Comparison of ENCODE assay signal across 8 cellular contexts in the genomic region with DNA sequence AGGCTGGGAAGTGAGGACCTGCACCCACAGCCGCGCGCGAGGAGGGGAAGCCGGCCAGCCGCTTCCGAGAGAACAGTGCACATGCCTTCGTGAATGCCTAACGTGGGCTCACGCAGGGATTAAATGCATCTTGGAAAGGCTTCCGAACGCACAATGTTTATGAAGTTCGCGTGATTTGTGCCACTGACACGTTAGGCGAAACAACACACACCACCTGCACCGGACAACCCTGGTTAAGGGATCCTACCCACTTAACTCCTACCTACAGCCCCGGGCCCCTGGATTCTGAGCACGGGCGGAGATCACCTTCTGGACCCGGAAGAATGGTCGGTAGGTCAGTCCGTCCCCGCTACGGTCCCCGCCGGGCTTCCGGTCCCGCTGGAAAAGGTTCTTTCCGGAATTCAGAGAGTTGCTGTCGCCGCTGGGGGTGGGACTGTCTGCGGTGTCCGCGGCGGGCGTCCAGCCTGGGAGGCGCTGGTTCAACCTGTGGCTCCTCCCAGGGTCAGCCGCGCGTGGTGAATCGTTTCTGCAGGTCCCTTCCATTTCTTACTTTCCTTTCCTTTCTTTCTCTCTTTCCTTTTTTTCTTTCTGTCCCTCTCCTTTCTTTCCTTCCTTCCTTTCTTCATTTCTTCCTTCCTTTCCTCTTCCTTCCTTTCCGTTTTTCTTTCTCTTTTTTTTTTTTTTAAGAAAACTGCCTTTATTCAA. TPM values are rescaled to one million over a fixed set of nuclear protein-coding genes. Genes with fewer than 3 reads are reported as not detected.
A peak's percentile ranks its signal among the peaks of the same experiment; 100 is the strongest.
DNase-seq lines count a peak whose midpoint lies in the region; ATAC-seq and TF ChIP-seq lines count a peak whose summit lies in the region.

A gene with protein sequence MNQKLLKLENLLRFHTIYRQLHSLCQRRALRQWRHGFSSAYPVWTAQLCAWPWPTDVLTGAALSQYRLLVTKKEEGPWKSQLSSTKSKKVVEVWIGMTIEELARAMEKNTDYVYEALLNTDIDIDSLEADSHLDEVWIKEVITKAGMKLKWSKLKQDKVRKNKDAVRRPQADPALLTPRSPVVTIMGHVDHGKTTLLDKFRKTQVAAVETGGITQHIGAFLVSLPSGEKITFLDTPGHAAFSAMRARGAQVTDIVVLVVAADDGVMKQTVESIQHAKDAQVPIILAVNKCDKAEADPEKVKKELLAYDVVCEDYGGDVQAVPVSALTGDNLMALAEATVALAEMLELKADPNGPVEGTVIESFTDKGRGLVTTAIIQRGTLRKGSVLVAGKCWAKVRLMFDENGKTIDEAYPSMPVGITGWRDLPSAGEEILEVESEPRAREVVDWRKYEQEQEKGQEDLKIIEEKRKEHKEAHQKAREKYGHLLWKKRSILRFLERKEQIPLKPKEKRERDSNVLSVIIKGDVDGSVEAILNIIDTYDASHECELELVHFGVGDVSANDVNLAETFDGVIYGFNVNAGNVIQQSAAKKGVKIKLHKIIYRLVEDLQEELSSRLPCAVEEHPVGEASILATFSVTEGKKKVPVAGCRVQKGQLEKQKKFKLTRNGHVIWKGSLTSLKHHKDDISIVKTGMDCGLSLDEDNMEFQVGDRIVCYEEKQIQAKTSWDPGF (minus strand): TSS at position 325 of the 705 bp plus-strand sequence. CDS start 5,373 bp downstream, outside the sequence.

- H3K18ac ChIP-seq in trophoblast cell (ENCODE audit: low read length), result peak within 1 kb of the TSS; percentile 37

- H3K4ac ChIP-seq in trophoblast cell (ENCODE audit: low read depth, low read length), result peak within 1 kb of the TSS; percentile 7

- H3K27ac Mint-ChIP-seq in activated naive CD8-positive, alpha-beta T cell treated with anti-CD3 and anti-CD28 coated beads, Interleukin-2, amount 50 U/mL, for 24 hours, result peak within 1 kb of the TSS; percentile 97

- peak within 1 kb of the TSS; percentile 44 for H2BK120ac ChIP-seq in trophoblast cell (ENCODE audit: insufficient read depth, low read length, poor library complexity)

- peaks cover 5% of the 10 kb centered on the region for H3K4me1 ChIP-seq in cardiac muscle cell (ENCODE audit: low read depth)
- peaks cover 0 to 2% of the 10 kb centered on the region in 2 experiments for H3K4me1 ChIP-seq in trophoblast cell (ENCODE audit: control insufficient read depth in 1 of 2, insufficient read depth in 2 of 2, low read length in 2 of 2)
- H3K4me1 ChIP-seq in transverse colon, result peaks cover 7 to 22% (median 14%) of the 10 kb centered on the region in 4 donors

- peak; percentile 97 for ATAC-seq in HG02763 (IDR thresholded peaks at IDR 0.05; ENCODE audit: unreplicated experiment)
- ATAC-seq in activated naive CD8-positive, alpha-beta T cell treated with anti-CD3 and anti-CD28 coated beads, Interleukin-2, amount 50 U/mL, for 24 hours, result peak; percentile 98

- peaks cover 21% of the 10 kb centered on the region for H3K4me1 Mint-ChIP-seq in activated naive CD8-positive, alpha-beta T cell treated with anti-CD3 and anti-CD28 coated beads, Interleukin-2, amount 50 U/mL, for 24 hours

- H3K4me3 ChIP-seq in cardiac muscle cell, result peak within 1 kb of the TSS; percentile 86
- peak within 1 kb of the TSS; percentile 80 for H3K4me3 ChIP-seq in trophoblast cell (ENCODE audit: low read depth, low read length)
- peak within 1 kb of the TSS; percentile 39 to 76 (median 58) for H3K4me3 ChIP-seq in transverse colon

- H3K79me2 ChIP-seq in trophoblast cell (ENCODE audit: control insufficient read depth, insufficient read depth, low read length, poor library complexity), result peaks cover 2% of the 10 kb centered on the region

- H4K91ac ChIP-seq in trophoblast cell (ENCODE audit: low read depth, low read length), result peak within 1 kb of the TSS; percentile 68

- H3K27me3 ChIP-seq in cardiac muscle cell, result no peaks in the 10 kb centered on the region
- H3K27me3 ChIP-seq in trophoblast cell (ENCODE audit: insufficient read depth, low read length), result no peaks in the 10 kb centered on the region
- H3K27me3 ChIP-seq in transverse colon, result no peaks in the 10 kb centered on the region

- H3K79me1 ChIP-seq in trophoblast cell (ENCODE audit: low read length), result peaks cover 3% of the 10 kb centered on the region

- TF ChIP-seq POLR2A in transverse colon (IDR thresholded peaks at IDR 0.05), result peak; percentile 87

- intact Hi-C loops in transverse colon (cut with DNase I; ENCODE audit: low total_unique reads), result no loop called here

- H4K8ac ChIP-seq in trophoblast cell (ENCODE audit: low read depth, low read length), result peak within 1 kb of the TSS; percentile 96

- peak within 1 kb of the TSS; percentile 20 for H2AK5ac ChIP-seq in trophoblast cell (ENCODE audit: low read length)

- H3K27me3 Mint-ChIP-seq in activated naive CD8-positive, alpha-beta T cell treated with anti-CD3 and anti-CD28 coated beads, Interleukin-2, amount 50 U/mL, for 24 hours, result no peaks in the 10 kb centered on the region

- peak within 1 kb of the TSS; percentile 86 for H4K12ac ChIP-seq in trophoblast cell (ENCODE audit: low read depth, low read length)

- H3K36me3 Mint-ChIP-seq in activated naive CD8-positive, alpha-beta T cell treated with anti-CD3 and anti-CD28 coated beads, Interleukin-2, amount 50 U/mL, for 24 hours (ENCODE audit: low read depth), result peaks cover 18% of the 10 kb centered on the region

- H3K27ac ChIP-seq in cardiac muscle cell, result peak within 1 kb of the TSS; percentile 91
- H3K27ac ChIP-seq in trophoblast cell (ENCODE audit: low read depth, low read length), result peak within 1 kb of the TSS; percentile 58
- H3K27ac ChIP-seq in transverse colon, result peak within 1 kb of the TSS; percentile 84 to 91 (median 89)

- peak within 1 kb of the TSS; percentile 29 for H2BK5ac ChIP-seq in trophoblast cell (ENCODE audit: low read depth, low read length, poor library complexity)

- in situ Hi-C loops in transverse colon (cut with MboI; ENCODE audit: low pct_ligation_motif_present in 1 of 4, low pct_unique_long_range_greater_than_20kb in 1 of 4, low sequenced_read_pairs in 3 of 4), result loop anchor here in 1 of 4 donors (25.0 kb wide), 1 partner anchor 168 kb away; no protein-coding TSS in a partner anchor

- H3K4me2 ChIP-seq in trophoblast cell (ENCODE audit: low read length), result peak within 1 kb of the TSS; percentile 94

- no peak for TF ChIP-seq EP300 in transverse colon (IDR thresholded peaks at IDR 0.05; ENCODE audit: low read depth)

- H2BK12ac ChIP-seq in trophoblast cell (ENCODE audit: low read length), result no peak within 1 kb of the TSS

- no peak within 1 kb of the TSS for H3K23ac ChIP-seq in trophoblast cell (ENCODE audit: low read length)

- peak within 1 kb of the TSS; percentile 97 for H3K4me3 Mint-ChIP-seq in activated naive CD8-positive, alpha-beta T cell treated with anti-CD3 and anti-CD28 coated beads, Interleukin-2, amount 50 U/mL, for 24 hours

- peaks cover 12% of the 10 kb centered on the region for H3K36me3 ChIP-seq in cardiac muscle cell
- H3K36me3 ChIP-seq in trophoblast cell (ENCODE audit: control insufficient read depth in 1 of 2, insufficient read depth in 2 of 2, low read length in 2 of 2), result peaks cover 5 to 6% of the 10 kb centered on the region in 2 experiments
- peaks cover 0 to 18% (median 0%) of the 10 kb centered on the region in 4 donors for H3K36me3 ChIP-seq in transverse colon

- H3K9me3 ChIP-seq in cardiac muscle cell (ENCODE audit: low read depth), result no peaks in the 10 kb centered on the region
- no peaks in the 10 kb centered on the region for H3K9me3 ChIP-seq in trophoblast cell (ENCODE audit: insufficient read depth, low read depth, low read length)
- no peaks in the 10 kb centered on the region for H3K9me3 ChIP-seq in transverse colon

- DNase-seq in NCI-H1417 treated with DMSO at 0.1 percent for 48 hours (lab: John Stamatoyannopoulos, UW), result peak; percentile 90
- DNase-seq in SW480 (ENCODE audit: low spot score), result peak; percentile 97
- peak; percentile 94 for DNase-seq in activated naive CD8-positive, alpha-beta T cell treated with anti-CD3 and anti-CD28 coated beads, Interleukin-2, amount 50 U/mL, for 24 hours
- DNase-seq in cardiac muscle cell (ENCODE audit: low read depth in 1 of 2, low spot score in 1 of 2), result peak; percentile 96
- DNase-seq in trophoblast cell, result peak; percentile 99
- DNase-seq in transverse colon, result peak; percentile 97

- WGBS in trophoblast cell (ENCODE audit: extremely low coverage, insufficient coverage, insufficient read length), result no CpG with 5 or more reads among the region's 43 CpGs
- 0% methylated on average over 5 to 43 of the region's 43 CpGs for WGBS in transverse colon (ENCODE audit: low coverage in 1 of 2), 2 donors

- TF ChIP-seq CTCF in GM12874 (IDR thresholded peaks at IDR 0.05; ENCODE audit: insufficient read depth, low read depth, low read length), result 0 out of 2 replicates have a peak, but pooled peaks have one; percentile 2
- no peak for TF ChIP-seq CTCF in cardiac muscle cell (IDR thresholded peaks at IDR 0.05; ENCODE audit: low read depth, low read length)
- TF ChIP-seq CTCF in transverse colon (IDR thresholded peaks at IDR 0.05), result peak in 1 of 5 experiments; percentile 18

- peak within 1 kb of the TSS; percentile 51 for H2AFZ ChIP-seq in trophoblast cell (ENCODE audit: insufficient read depth, low read length, poor library complexity)

- H3K9ac ChIP-seq in trophoblast cell (ENCODE audit: low read length), result peak within 1 kb of the TSS; percentile 73

- H3K14ac ChIP-seq in trophoblast cell (ENCODE audit: low read length), result peak within 1 kb of the TSS; percentile 80

- no peaks in the 10 kb centered on the region for H3K9me3 Mint-ChIP-seq in activated naive CD8-positive, alpha-beta T cell treated with anti-CD3 and anti-CD28 coated beads, Interleukin-2, amount 50 U/mL, for 24 hours

RNA-seq across cellular contexts. Expression of the gene that starts here (rescaled TPM):
- total RNA-seq in cardiac muscle cell, result 19.2 and 25.6 TPM in 2 replicates
- 15.4 and 30.2 TPM in 2 replicates for polyA plus RNA-seq in cardiac muscle cell
- 20.1 and 21.2 TPM in 2 replicates for polyA plus RNA-seq in trophoblast cell (2013)
- 10 to 100 TPM; 22.7 to 34.4 (median 33.5) TPM for total RNA-seq in transverse colon

Comparison
In these comparisons a context has a peak if more than half of its experiments do, and no peak if none do; other contexts are left out.
1. Peak in every context shown above with its lines: DNase-seq, ATAC-seq, H3K4me3 ChIP-seq and H3K27ac ChIP-seq.